Comparison of ENCODE assay signal across 17 cellular contexts in genomic region chr14:28157887-28158791, GRCh38.
DNase-seq lines count a peak whose midpoint lies in the region; ATAC-seq and TF ChIP-seq lines count a peak whose summit lies in the region.
"Had no signal": no experiment of that assay in that cellular context is flagged by ENCODE, and none has a peak within 500 bp of the region (broad histone marks: within the 10 kb centered on the region; RNA-seq: fewer than 3 reads in every experiment).

No MANE protein-coding gene starts in this region.

- H3K4me1 ChIP-seq in upper lobe of left lung (no peaks in the 10 kb centered on the region), adrenal gland (replicated peaks in 1 of 2) (no peaks in the 10 kb centered on the region)

- TF ChIP-seq POLR2A in upper lobe of left lung (IDR thresholded peaks at IDR 0.05), result no peak
- no peak for TF ChIP-seq POLR2A in adrenal gland (IDR thresholded peaks at IDR 0.05)

- H3K9me3 ChIP-seq in upper lobe of left lung (no peaks in the 10 kb centered on the region), adrenal gland (replicated peaks in 1 of 3) (no peaks in the 10 kb centered on the region), MG63 (no peaks in the 10 kb centered on the region)
- H3K9me3 ChIP-seq: BE2C had no signal

- peak; percentile 0 for DNase-seq in Jurkat, Clone E6-1 (ENCODE audit: low read depth, low spot score)
- DNase-seq in RPMI7951 (ENCODE audit: low read depth), result peak; percentile 3
- DNase-seq in islet precursor cell, result peak; percentile 54
- DNase-seq in upper lobe of left lung, result peak in 1 of 2 donors; percentile 62
- no peak for DNase-seq in NCI-H2081 (lab: John Stamatoyannopoulos, UW)
- no peak for DNase-seq in adrenal gland
- DNase-seq in MG63, result no peak
- DNase-seq: BE2C; DMS79; GM23248; HFFc6; Kasumi-1; NCI-H1436; NCI-H226; NK-92 treated with Interleukin-12 subunit alpha and Interleukin-12 subunit beta, amount 100 ng/mL, for 24 hours; SHP77; SW 1271 had no signal

- H3K4me3 ChIP-seq in Jurkat, Clone E6-1 (ENCODE audit: low read length), result no peak overlapping the region
- H3K4me3 ChIP-seq in upper lobe of left lung (no peak overlapping the region), adrenal gland (no peak overlapping the region), MG63 (no peak overlapping the region)
- H3K4me3 ChIP-seq: GM23248 had no signal

- intact Hi-C loops in adrenal gland (cut with DNase I), result no loop called here

- no peaks in the 10 kb centered on the region for H3K36me3 ChIP-seq in upper lobe of left lung
- no peaks in the 10 kb centered on the region for H3K36me3 ChIP-seq in adrenal gland (replicated peaks in 1 of 2)
- no peaks in the 10 kb centered on the region for H3K36me3 ChIP-seq in MG63
- H3K36me3 ChIP-seq: BE2C had no signal

- H3K27me3 ChIP-seq in upper lobe of left lung (no peaks in the 10 kb centered on the region), adrenal gland (no peaks in the 10 kb centered on the region), MG63 (no peaks in the 10 kb centered on the region)
- H3K27me3 ChIP-seq: BE2C had no signal

- H3K27ac ChIP-seq in upper lobe of left lung (no peak overlapping the region), adrenal gland (no peak overlapping the region)
- H3K27ac ChIP-seq: GM23248 had no signal

- 91 to 94% methylated on average over 11 to 23 of the region's 26 CpGs for WGBS in upper lobe of left lung, 2 donors
- WGBS in adrenal gland, 4 donors, result 86 to 93% (median 88%) methylated on average over 7 to 26 of the region's 26 CpGs

- ATAC-seq in upper lobe of left lung (ENCODE audit: low FRiP score in 2 of 2), result peak; percentile 39 to 53

- TF ChIP-seq CTCF in upper lobe of left lung (IDR thresholded peaks at IDR 0.05), result no peak
- TF ChIP-seq CTCF in adrenal gland (IDR thresholded peaks at IDR 0.05), result no peak

- TF ChIP-seq EP300 in upper lobe of left lung (IDR thresholded peaks at IDR 0.05), result no peak

Comparison
In these comparisons a context has a peak if more than half of its experiments do, and no peak if none do; other contexts are left out.
1. DNase-seq: peak in Jurkat, Clone E6-1 (single experiment), RPMI7951 (single experiment) and islet precursor cell (single experiment); none in NCI-H2081 (0 of 2), adrenal gland (0 of 7) and MG63 (single experiment).